Comparison of ENCODE assay signal across 1 cellular context in genomic region chr16:85662976-85663830, GRCh38.
TF ChIP-seq lines count a peak whose summit lies in the region.

No MANE protein-coding gene starts in this region.

TF ChIP-seq in IMR-90, 13 proteins besides CTCF, POLR2A, EP300 and RAD21:
- TF ChIP-seq CHD1 (IDR thresholded peaks at IDR 0.05; ENCODE audit: low read depth, low read length) (no peak), USF2 (IDR thresholded peaks at IDR 0.05; ENCODE audit: low read depth, low read length) (no peak), NFE2L2 (IDR thresholded peaks at IDR 0.05; ENCODE audit: low read depth, low read length) (no peak), MAFK (IDR thresholded peaks at IDR 0.05; ENCODE audit: low read depth, low read length) (no peak), MAZ (IDR thresholded peaks at IDR 0.05; ENCODE audit: borderline replicate concordance, low read depth, low read length) (no peak), SMC3 (IDR thresholded peaks at IDR 0.05; ENCODE audit: low read depth, low read length) (no peak), MXI1 (IDR thresholded peaks at IDR 0.05; ENCODE audit: borderline replicate concordance, low read depth, low read length) (no peak), BHLHE40 (IDR thresholded peaks at IDR 0.05; ENCODE audit: low read depth, low read length) (no peak), FOS (IDR thresholded peaks at IDR 0.05; ENCODE audit: low read depth, low read length) (no peak), RCOR1 (IDR thresholded peaks at IDR 0.05; ENCODE audit: insufficient replicate concordance, low read length) (no peak), RFX5 (IDR thresholded peaks at IDR 0.05; ENCODE audit: low read depth, low read length) (no peak)
TF ChIP-seq in IMR-90: peak in this region for 0.
